Comparison of ENCODE assay signal across 18 cellular contexts in genomic region chr3:65616563-65616962, GRCh38.
DNase-seq lines count a peak whose midpoint lies in the region; ATAC-seq, FAIRE-seq and TF ChIP-seq lines count a peak whose summit lies in the region.
"Had no signal": no experiment of that assay in that cellular context is flagged by ENCODE, and none has a peak within 500 bp of the region (broad histone marks: within the 10 kb centered on the region; RNA-seq: fewer than 3 reads in every experiment).

No MANE protein-coding gene starts in this region.

- H3K4me1 Mint-ChIP-seq in type B pancreatic cell (ENCODE audit: unreplicated experiment), result peaks cover 31% of the 10 kb centered on the region
- H3K4me1 Mint-ChIP-seq in activated CD4-positive, alpha-beta T cell treated with anti-CD3 and anti-CD28 coated beads, Interleukin-2, amount 10 ng/mL, durations not matched to agents 7 days and 5 days, result no peaks in the 10 kb centered on the region
- H3K4me1 Mint-ChIP-seq: B cell had no signal

- no peak for TF ChIP-seq CTCF in K562 (IDR thresholded peaks at IDR 0.05 in 2 of 3, conservative IDR thresholded peaks at IDR 0.05 in 1 of 3; ENCODE audit: insufficient read depth in 2 of 3, low read depth in 1 of 3, low read length in 3 of 3)
- TF ChIP-seq CTCF in hepatocyte (IDR thresholded peaks at IDR 0.05; ENCODE audit: poor library complexity), result no peak
- TF ChIP-seq CTCF in type B pancreatic cell (conservative IDR thresholded peaks at IDR 0.05), result no peak

- 29% methylated on average over 1 of the region's 1 CpG for WGBS in K562 (ENCODE audit: insufficient coverage, low coverage, missing lambda C conversion rate)
- WGBS in hepatocyte (ENCODE audit: low lambda C conversion rate, missing lambda C conversion rate), result 84% methylated on average over 1 of the region's 1 CpG

- no peak for ATAC-seq in K562
- no peak for ATAC-seq in GM18868 (IDR thresholded peaks at IDR 0.05; ENCODE audit: unreplicated experiment)
- ATAC-seq: A549; CD8-positive, alpha-beta T cell had no signal

- H3K9me1 ChIP-seq in K562 (ENCODE audit: control insufficient read depth, insufficient read depth, low read length), result no peaks in the 10 kb centered on the region

- no peaks in the 10 kb centered on the region for H3K9me2 ChIP-seq in hepatocyte (replicated peaks; ENCODE audit: insufficient read depth)

- FAIRE-seq in K562 (lab: Jason Lieb, UNC), result no peak
- FAIRE-seq: A549, G401.6, GM12891 had no signal

- H3K4me3 ChIP-seq in K562, result no peak overlapping the region
- H3K4me3 ChIP-seq in hepatocyte, result no peak overlapping the region
- H3K4me3 ChIP-seq: A549; BLaER1 treated with 17β-estradiol and CSF1 and Interleukin-3, amounts not matched to agents 10 nM and 100 nM had no signal

- CTCF ChIA-PET in K562 (lab: Yijun Ruan, JAX; ENCODE audit: low intra/inter-chr PET ratio), result no interaction called here
- CTCF ChIA-PET in activated CD4-positive, alpha-beta T cell treated with anti-CD3 and anti-CD28 coated beads, Interleukin-2, amount 10 ng/mL, durations not matched to agents 7 days and 5 days (lab: Charles Lee), result no interaction called here

- H3K27me3 ChIP-seq in K562 (ENCODE audit: control insufficient read depth in 2 of 2, insufficient read depth in 2 of 2, low read length in 2 of 2) (no peaks in the 10 kb centered on the region), hepatocyte (no peaks in the 10 kb centered on the region)
- H3K27me3 ChIP-seq: BLaER1 treated with 17β-estradiol and CSF1 and Interleukin-3, amounts not matched to agents 10 nM and 100 nM had no signal

- TF ChIP-seq EP300 in K562 (IDR thresholded peaks at IDR 0.05; ENCODE audit: low read length), result no peak

- no peak for DNase-seq in K562 (ENCODE audit: extremely low read depth in 1 of 4, low spot score in 3 of 4)
- DNase-seq in hepatocyte (ENCODE audit: low spot score), result no peak
- no peak for DNase-seq in type B pancreatic cell (ENCODE audit: extremely low spot score, unreplicated experiment)
- no peak for DNase-seq in activated CD4-positive, alpha-beta T cell treated with anti-CD3 and anti-CD28 coated beads, Interleukin-2, amount 10 ng/mL, durations not matched to agents 7 days and 5 days
- DNase-seq: AML-193; Calu3; CD4-positive, alpha-beta T cell; CD8-positive, alpha-beta T cell; GF-D8 had no signal

- no peak for TF ChIP-seq POLR2A in K562 (conservative IDR thresholded peaks at IDR 0.05)

- H3K4me1 ChIP-seq in K562 (replicated peaks in 1 of 2; ENCODE audit: control insufficient read depth in 2 of 2, insufficient read depth in 2 of 2, low read length in 2 of 2) (peaks cover 4 to 40% of the 10 kb centered on the region in 2 experiments; a peak in 3 of 5 replicates), hepatocyte (ENCODE audit: insufficient read depth) (peaks cover 8% of the 10 kb centered on the region)
- H3K4me1 ChIP-seq: A549 had no signal

- intact Hi-C loops in K562 (cut with micrococcal nuclease), result no loop called here

- H3K4me3 Mint-ChIP-seq in type B pancreatic cell, result no peak overlapping the region
- no peak overlapping the region for H3K4me3 Mint-ChIP-seq in activated CD4-positive, alpha-beta T cell treated with anti-CD3 and anti-CD28 coated beads, Interleukin-2, amount 10 ng/mL, durations not matched to agents 7 days and 5 days
- H3K4me3 Mint-ChIP-seq: B cell; CD4-positive, alpha-beta T cell; CD8-positive, alpha-beta T cell had no signal

- BruUV-seq in K562 (replicated peaks; lab: Mats Ljungman, UMichigan), result no TSS peak

- no peaks in the 10 kb centered on the region for H3K79me2 ChIP-seq in K562 (ENCODE audit: control insufficient read depth, insufficient read depth, low read length)
- peaks cover 16% of the 10 kb centered on the region for H3K79me2 ChIP-seq in hepatocyte

- POLR2A ChIA-PET in K562 (lab: Yijun Ruan, JAX), result interaction anchor here (1.0 kb wide), 1 partner anchor 32 kb away, joined by 3 read pairs; no protein-coding TSS in a partner anchor
- POLR2A ChIA-PET in activated CD4-positive, alpha-beta T cell treated with anti-CD3 and anti-CD28 coated beads, Interleukin-2, amount 10 ng/mL, durations not matched to agents 7 days and 5 days (lab: Charles Lee), result no interaction called here

- H3K4me2 ChIP-seq in K562 (ENCODE audit: insufficient read depth, low read length) (no peak overlapping the region; the same call in 1 of the 2 replicates), hepatocyte (no peak overlapping the region)
- H3K4me2 ChIP-seq: A549 had no signal

- H3K9me3 Mint-ChIP-seq in type B pancreatic cell, result no peaks in the 10 kb centered on the region
- no peaks in the 10 kb centered on the region for H3K9me3 Mint-ChIP-seq in activated CD4-positive, alpha-beta T cell treated with anti-CD3 and anti-CD28 coated beads, Interleukin-2, amount 10 ng/mL, durations not matched to agents 7 days and 5 days

- H3K27ac Mint-ChIP-seq in type B pancreatic cell, result peak overlapping the region; percentile 91
- H3K27ac Mint-ChIP-seq in activated CD4-positive, alpha-beta T cell treated with anti-CD3 and anti-CD28 coated beads, Interleukin-2, amount 10 ng/mL, durations not matched to agents 7 days and 5 days, result no peak overlapping the region
- H3K27ac Mint-ChIP-seq: B cell; CD4-positive, alpha-beta T cell; CD8-positive, alpha-beta T cell had no signal

- H3K36me3 Mint-ChIP-seq in type B pancreatic cell, result no peaks in the 10 kb centered on the region
- no peaks in the 10 kb centered on the region for H3K36me3 Mint-ChIP-seq in activated CD4-positive, alpha-beta T cell treated with anti-CD3 and anti-CD28 coated beads, Interleukin-2, amount 10 ng/mL, durations not matched to agents 7 days and 5 days (ENCODE audit: low read depth)
- H3K36me3 Mint-ChIP-seq: CD8-positive, alpha-beta T cell had no signal

- in situ Hi-C loops in K562 (cut with MboI), result no loop called here

- H3K27me3 Mint-ChIP-seq in type B pancreatic cell, result no peaks in the 10 kb centered on the region
- H3K27me3 Mint-ChIP-seq in activated CD4-positive, alpha-beta T cell treated with anti-CD3 and anti-CD28 coated beads, Interleukin-2, amount 10 ng/mL, durations not matched to agents 7 days and 5 days, result no peaks in the 10 kb centered on the region
- H3K27me3 Mint-ChIP-seq: B cell; CD4-positive, alpha-beta T cell had no signal

- no peak overlapping the region for H3K27ac ChIP-seq in K562 (ENCODE audit: extremely low read depth, low read depth, low read length)
- peak overlapping the region; percentile 26 for H3K27ac ChIP-seq in hepatocyte
- H3K27ac ChIP-seq: 22Rv1; A549; BLaER1 treated with 17β-estradiol and CSF1 and Interleukin-3, amounts not matched to agents 10 nM and 100 nM; C4-2B had no signal

- H2AFZ ChIP-seq in K562 (ENCODE audit: low read depth, low read length), result no peak overlapping the region
- H2AFZ ChIP-seq in hepatocyte, result no peak overlapping the region

- no peak overlapping the region for H3K9ac ChIP-seq in K562 (ENCODE audit: insufficient read depth in 1 of 2, low read depth in 2 of 2, low read length in 2 of 2)
- H3K9ac ChIP-seq: BLaER1 treated with 17β-estradiol and CSF1 and Interleukin-3, amounts not matched to agents 10 nM and 100 nM had no signal

- no peaks in the 10 kb centered on the region; the same call in 1 of the 2 replicates for H3K9me3 ChIP-seq in K562 (replicated peaks; ENCODE audit: control insufficient read depth, insufficient read depth, low read depth, low read length)
- H3K9me3 ChIP-seq in hepatocyte (ENCODE audit: low read depth), result no peaks in the 10 kb centered on the region
- H3K9me3 ChIP-seq: A549, Caco-2 had no signal

- no peaks in the 10 kb centered on the region for H4K20me1 ChIP-seq in K562 (replicated peaks; ENCODE audit: control insufficient read depth, insufficient read depth, low read length)
- H4K20me1 ChIP-seq in hepatocyte (ENCODE audit: insufficient read depth, poor library complexity, severe bottlenecking), result peaks cover 5% of the 10 kb centered on the region
- H4K20me1 ChIP-seq: BLaER1 treated with 17β-estradiol and CSF1 and Interleukin-3, amounts not matched to agents 10 nM and 100 nM had no signal

- no peak for TF ChIP-seq RAD21 in K562 (CRISPR knock-in tag; conservative IDR thresholded peaks at IDR 0.05 in 1 of 2, IDR thresholded peaks at IDR 0.05 in 1 of 2)

- H3K36me3 ChIP-seq in K562 (ENCODE audit: control insufficient read depth, insufficient read depth, low read length), result no peaks in the 10 kb centered on the region
- H3K36me3 ChIP-seq in hepatocyte (replicated peaks; ENCODE audit: insufficient read depth, low read depth), result no peaks in the 10 kb centered on the region

TF ChIP-seq in K562, 482 proteins besides CTCF, POLR2A, EP300 and RAD21:
- TF ChIP-seq MEIS2 (IDR thresholded peaks at IDR 0.05; ENCODE audit: partially characterized antibody), result peak; percentile 72
- no peak for TF ChIP-seq GABPB2 (CRISPR knock-in tag; conservative IDR thresholded peaks at IDR 0.05)
- TF ChIP-seq, protein P1, sequence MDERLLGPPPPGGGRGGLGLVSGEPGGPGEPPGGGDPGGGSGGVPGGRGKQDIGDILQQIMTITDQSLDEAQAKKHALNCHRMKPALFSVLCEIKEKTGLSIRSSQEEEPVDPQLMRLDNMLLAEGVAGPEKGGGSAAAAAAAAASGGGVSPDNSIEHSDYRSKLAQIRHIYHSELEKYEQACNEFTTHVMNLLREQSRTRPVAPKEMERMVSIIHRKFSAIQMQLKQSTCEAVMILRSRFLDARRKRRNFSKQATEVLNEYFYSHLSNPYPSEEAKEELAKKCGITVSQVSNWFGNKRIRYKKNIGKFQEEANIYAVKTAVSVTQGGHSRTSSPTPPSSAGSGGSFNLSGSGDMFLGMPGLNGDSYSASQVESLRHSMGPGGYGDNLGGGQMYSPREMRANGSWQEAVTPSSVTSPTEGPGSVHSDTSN (CRISPR knock-in tag; IDR thresholded peaks at IDR 0.05; ENCODE audit: low read depth), result no peak
- TF ChIP-seq, protein P1 (tag; conservative IDR thresholded peaks at IDR 0.05; ENCODE audit: low read depth), result peak; percentile 21; the same call in 1 of the 2 replicates
- TF ChIP-seq ETV1 (tag; conservative IDR thresholded peaks at IDR 0.05; ENCODE audit: low read depth), result 0 out of 2 replicates have a peak, but pooled peaks have one; percentile 19
